ENCODE assay signal across 12 cellular contexts in genomic region chr2:3594493-3595281, GRCh38. TPM values are rescaled to one million over a fixed set of nuclear protein-coding genes. Genes with fewer than 3 reads are reported as not detected.
DNase-seq lines count a peak whose midpoint lies in the region; TF ChIP-seq lines count a peak whose summit lies in the region.
"Had no signal": no experiment of that assay in that cellular context is flagged by ENCODE, and none has a peak within 500 bp of the region (broad histone marks: within the 10 kb centered on the region; RNA-seq: fewer than 3 reads in every experiment).

Gene COLEC11 (plus strand): TSS chr2:3595112. CDS start chr2:3604341, 9,229 bp downstream.

- no peaks in the 10 kb centered on the region for H3K27me3 ChIP-seq in ascending aorta
- no peaks in the 10 kb centered on the region for H3K27me3 ChIP-seq in right atrium auricular region

- H3K27me3 Mint-ChIP-seq in immature natural killer cell (ENCODE audit: low read depth in 3 of 3) = no peaks in the 10 kb centered on the region
- H3K27me3 Mint-ChIP-seq: activated B cell treated with CpG ODN at 0.5 μM for 24 hours had no signal

- no peak within 1 kb of the TSS for H3K27ac ChIP-seq in ascending aorta
- peak within 1 kb of the TSS; percentile 0 to 14 for H3K27ac ChIP-seq in right atrium auricular region
- H3K27ac ChIP-seq: neutrophil had no signal

- no peaks in the 10 kb centered on the region for H3K4me1 Mint-ChIP-seq in immature natural killer cell
- H3K4me1 Mint-ChIP-seq: activated naive CD4-positive, alpha-beta T cell treated with anti-CD3 and anti-CD28 coated beads, Interleukin-2, amount 10 ng/mL, durations not matched to agents 7 days and 5 days had no signal

- H3K9me3 ChIP-seq in ascending aorta (no peaks in the 10 kb centered on the region), right atrium auricular region (no peaks in the 10 kb centered on the region)
- H3K9me3 ChIP-seq: neutrophil had no signal

- peak; percentile 75 for DNase-seq in AG20443 (ENCODE audit: low spot score)
- DNase-seq in ascending aorta (ENCODE audit: low spot score in 2 of 2) = no peak
- peak; percentile 79 for DNase-seq in right atrium auricular region (ENCODE audit: low spot score)
- peak; percentile 88 for DNase-seq in posterior vena cava (ENCODE audit: low spot score)
- DNase-seq in NCI-H1417 (lab: John Stamatoyannopoulos, UW) = no peak
- DNase-seq in immature natural killer cell = no peak
- no peak for DNase-seq in Ammon's horn (ENCODE audit: low spot score)
- no peak for DNase-seq in central memory CD4-positive, alpha-beta T cell
- DNase-seq: activated B cell treated with CpG ODN at 0.5 μM for 24 hours; activated naive CD4-positive, alpha-beta T cell treated with anti-CD3 and anti-CD28 coated beads, Interleukin-2, amount 10 ng/mL, durations not matched to agents 7 days and 5 days; NK-92 treated with Interleukin-12 subunit alpha and Interleukin-12 subunit beta, amount 100 ng/mL, for 24 hours had no signal

- peaks cover 0 to 2% (median 0%) of the 10 kb centered on the region in 6 donors for H3K9me3 Mint-ChIP-seq in immature natural killer cell
- H3K9me3 Mint-ChIP-seq: activated B cell treated with CpG ODN at 0.5 μM for 24 hours; activated naive CD4-positive, alpha-beta T cell treated with anti-CD3 and anti-CD28 coated beads, Interleukin-2, amount 10 ng/mL, durations not matched to agents 7 days and 5 days had no signal

- intact Hi-C loops in ascending aorta (cut with DNase I) (no loop called here), posterior vena cava (cut with DNase I) (no loop called here)

- no peak within 1 kb of the TSS for H3K27ac Mint-ChIP-seq in immature natural killer cell
- H3K27ac Mint-ChIP-seq: activated B cell treated with CpG ODN at 0.5 μM for 24 hours; activated naive CD4-positive, alpha-beta T cell treated with anti-CD3 and anti-CD28 coated beads, Interleukin-2, amount 10 ng/mL, durations not matched to agents 7 days and 5 days had no signal

- H3K36me3 ChIP-seq in ascending aorta (no peaks in the 10 kb centered on the region), right atrium auricular region (no peaks in the 10 kb centered on the region)
- H3K36me3 ChIP-seq: neutrophil had no signal

- peaks cover 2 to 6% (median 4%) of the 10 kb centered on the region in 3 donors for H3K36me3 Mint-ChIP-seq in immature natural killer cell
- H3K36me3 Mint-ChIP-seq: activated naive CD4-positive, alpha-beta T cell treated with anti-CD3 and anti-CD28 coated beads, Interleukin-2, amount 10 ng/mL, durations not matched to agents 7 days and 5 days had no signal

- peak within 1 kb of the TSS in 1 of 5 donors; percentile 8 for H3K4me3 Mint-ChIP-seq in immature natural killer cell
- H3K4me3 Mint-ChIP-seq: activated B cell treated with CpG ODN at 0.5 μM for 24 hours; activated naive CD4-positive, alpha-beta T cell treated with anti-CD3 and anti-CD28 coated beads, Interleukin-2, amount 10 ng/mL, durations not matched to agents 7 days and 5 days had no signal

- H3K4me3 ChIP-seq in ascending aorta = peak within 1 kb of the TSS; percentile 30 to 36
- H3K4me3 ChIP-seq in right atrium auricular region = peak within 1 kb of the TSS; percentile 11 to 33

- no peaks in the 10 kb centered on the region for H3K4me1 ChIP-seq in ascending aorta
- peaks cover 0 to 6% of the 10 kb centered on the region in 2 donors for H3K4me1 ChIP-seq in right atrium auricular region

- TF ChIP-seq CTCF in ascending aorta (IDR thresholded peaks at IDR 0.05) = peak in 1 of 3 experiments; percentile 23
- peak in 1 of 2 donors; percentile 60 for TF ChIP-seq CTCF in right atrium auricular region (IDR thresholded peaks at IDR 0.05)

RNA-seq across cellular contexts. Expression of gene COLEC11, which starts in this region (rescaled TPM):
- total RNA-seq in ascending aorta (0.75 TPM), right atrium auricular region (10 to 100 TPM; 27.8 to 56.6 TPM), posterior vena cava (1 to 10 TPM in 1 of 2 donors, under 1 TPM in 1; 0.71 to 3.8 TPM)
- polyA plus RNA-seq in immature natural killer cell = not detected
- total RNA-seq: activated B cell treated with CpG ODN at 0.5 μM for 24 hours had no signal

Comparison
In these comparisons a context has a peak if more than half of its experiments do, and no peak if none do; other contexts are left out.
1. RNA of gene COLEC11 (total RNA-seq): 27.8 to 56.6 TPM in right atrium auricular region; 0.71 to 3.8 TPM in posterior vena cava and 0.75 TPM in ascending aorta (single experiment); every median in the first group is over 4 times any median in the second.
2. DNase-seq: peak in AG20443 (single experiment), right atrium auricular region (single experiment) and posterior vena cava (single experiment); none in ascending aorta (0 of 2), NCI-H1417 (0 of 3), immature natural killer cell (0 of 3), Ammon's horn (single experiment) and central memory CD4-positive, alpha-beta T cell (single experiment).
3. H3K27ac ChIP-seq: peak in right atrium auricular region (2 of 2); none in ascending aorta (0 of 2).